ENCODE assay signal across 34 cellular contexts in the genomic region with DNA sequence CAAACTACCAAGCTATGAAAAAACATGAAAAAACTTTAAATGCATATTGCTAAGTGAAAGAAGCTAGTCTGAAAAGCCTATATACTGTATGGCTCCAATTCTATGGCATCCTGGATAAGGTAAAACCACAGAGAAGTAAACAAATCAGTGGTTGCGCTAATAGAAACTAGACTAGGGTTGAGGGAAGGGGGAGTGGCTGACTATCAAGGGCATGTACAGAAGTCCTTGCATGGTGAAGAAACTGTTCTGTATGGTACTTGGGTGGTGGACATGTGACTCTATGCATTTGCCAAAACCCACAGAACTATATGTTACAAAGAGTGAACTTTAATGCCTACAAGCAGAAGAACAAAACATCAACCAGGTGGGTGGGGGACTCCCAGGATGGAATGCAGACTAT.
DNase-seq lines count a peak whose midpoint lies in the region; ATAC-seq, FAIRE-seq and TF ChIP-seq lines count a peak whose summit lies in the region.
"Had no signal": no experiment of that assay in that cellular context is flagged by ENCODE, and none has a peak within 500 bp of the region (broad histone marks: within the 10 kb centered on the region; RNA-seq: fewer than 3 reads in every experiment).

No MANE protein-coding gene starts in this region.

- H3K36me3 ChIP-seq in tibial artery = peaks cover 0 to 21% (median 11%) of the 10 kb centered on the region in 3 donors
- H3K36me3 ChIP-seq: neutrophil, SJCRH30 had no signal

- H3K27ac ChIP-seq in A549 (no peak overlapping the region), tibial artery (no peak overlapping the region)
- H3K27ac ChIP-seq: neutrophil, right lobe of liver, SJCRH30, stomach, vagina, VCaP had no signal

- CTCF ChIA-PET in A549 (lab: Yijun Ruan, JAX) = no interaction called here

- intact Hi-C loops in tibial artery (cut with DNase I; ENCODE audit: low total_unique reads) = no loop called here

- TF ChIP-seq CTCF in A549 (IDR thresholded peaks at IDR 0.05) (no peak), tibial artery (IDR thresholded peaks at IDR 0.05) (no peak)

- H3K4me1 ChIP-seq in A549 (no peaks in the 10 kb centered on the region), tibial artery (no peaks in the 10 kb centered on the region)
- H3K4me1 ChIP-seq: right lobe of liver, SJCRH30, stomach, vagina had no signal

- FAIRE-seq in A549 (lab: Jason Lieb, UNC) = peak; percentile 32
- FAIRE-seq: H54, keratinocyte had no signal

- no peak for TF ChIP-seq EP300 in A549 (IDR thresholded peaks at IDR 0.05)

- WGBS in A549 (ENCODE audit: missing lambda C conversion rate) = 93% methylated on average over 1 of the region's 1 CpG

- H3K4me3 ChIP-seq in A549 = no peak overlapping the region
- H3K4me3 ChIP-seq in tibial artery = no peak overlapping the region
- H3K4me3 ChIP-seq: right lobe of liver, SJCRH30, stomach, vagina had no signal

- H3K27me3 ChIP-seq in tibial artery = no peaks in the 10 kb centered on the region
- H3K27me3 ChIP-seq: neutrophil, right lobe of liver, SJCRH30, stomach, vagina had no signal

- DNase-seq in A549 (ENCODE audit: low read depth in 1 of 2, low spot score in 1 of 2) (no peak), tibial artery (no peak), SKM-1 treated with dmso at 0.1 percent for 144 hours (lab: John Stamatoyannopoulos, UW; ENCODE audit: unreplicated experiment) (no peak), HUDEP-2 (lab: John Stamatoyannopoulos, UW; ENCODE audit: unreplicated experiment in 76 of 76) (no peak)
- DNase-seq: activated CD4-positive, alpha-beta T cell treated with anti-CD3 and anti-CD28 coated beads, Interleukin-2, amount 10 ng/mL, durations not matched to agents 24 days and 14 days; activated gamma-delta T cell; activated naive CD8-positive, alpha-beta T cell treated with anti-CD3 and anti-CD28 coated beads, Interleukin-2, amount 10 ng/mL, durations not matched to agents 7 days and 5 days; activated T-cell treated with anti-CD3 and anti-CD28 coated beads, Interleukin-2, amount 50 U/mL, for 1 hour; AML-193; CD4-positive, CD25-positive, alpha-beta regulatory T cell; DND-41; foreskin fibroblast; GF-D8; left ventricle myocardium superior; naive B cell; NCI-H1092; NCI-H187 treated with DMSO at 0.1 percent for 48 hours; NCI-H2171; right lobe of liver; RPMI8226; SJCRH30; stimulated activated CD8-positive, alpha-beta memory T cell treated with anti-CD3 and anti-CD28 coated beads, Interleukin-4, amount 100 ng/mL, for 48 hours; stomach; T1000 had no signal

- ATAC-seq in A549 = no peak
- peak; percentile 56 for ATAC-seq in GM18907 (IDR thresholded peaks at IDR 0.05; ENCODE audit: unreplicated experiment)
- ATAC-seq in GM21526 (IDR thresholded peaks at IDR 0.05; ENCODE audit: low FRiP score, unreplicated experiment) = peak; percentile 49
- ATAC-seq in HG03432 (IDR thresholded peaks at IDR 0.05; ENCODE audit: unreplicated experiment) = peak; percentile 76
- no peak for ATAC-seq in HG03045 (IDR thresholded peaks at IDR 0.05; ENCODE audit: unreplicated experiment)
- ATAC-seq: esophagus mucosa, left ventricle myocardium superior, right lobe of liver had no signal

- no peak for TF ChIP-seq RAD21 in A549 (conservative IDR thresholded peaks at IDR 0.05 in 1 of 2, IDR thresholded peaks at IDR 0.05 in 1 of 2)

- no peak overlapping the region for H3K4me2 ChIP-seq in A549

- POLR2A ChIA-PET in A549 (lab: Yijun Ruan, JAX) = no interaction called here

- TF ChIP-seq POLR2A in A549 (IDR thresholded peaks at IDR 0.05; ENCODE audit: low read length) = no peak

- H3K9me3 ChIP-seq in A549 = no peaks in the 10 kb centered on the region
- no peaks in the 10 kb centered on the region for H3K9me3 ChIP-seq in tibial artery
- H3K9me3 ChIP-seq: neutrophil, right lobe of liver, SJCRH30, vagina had no signal

TF ChIP-seq in A549, 52 proteins besides CTCF, POLR2A, EP300 and RAD21:
- no peak for TF ChIP-seq TFCP2L1 (CRISPR knock-in tag; IDR thresholded peaks at IDR 0.05)
- TF ChIP-seq POLR2AphosphoS2 (conservative IDR thresholded peaks at IDR 0.05; ENCODE audit: low read length) = no peak
- no peak for TF ChIP-seq HOXA7 (CRISPR knock-in tag; IDR thresholded peaks at IDR 0.05)
- no peak for TF ChIP-seq JUNB (IDR thresholded peaks at IDR 0.05)
- TF ChIP-seq TP53 (CRISPR knock-in tag; IDR thresholded peaks at IDR 0.05) = no peak
- no peak for TF ChIP-seq NPAS2 (CRISPR knock-in tag; IDR thresholded peaks at IDR 0.05; ENCODE audit: borderline replicate concordance)
- no peak for TF ChIP-seq BHLHE40 (IDR thresholded peaks at IDR 0.05; ENCODE audit: low read depth, low read length)
- TF ChIP-seq EHF (CRISPR knock-in tag; IDR thresholded peaks at IDR 0.05) = no peak
- TF ChIP-seq, protein P1, sequence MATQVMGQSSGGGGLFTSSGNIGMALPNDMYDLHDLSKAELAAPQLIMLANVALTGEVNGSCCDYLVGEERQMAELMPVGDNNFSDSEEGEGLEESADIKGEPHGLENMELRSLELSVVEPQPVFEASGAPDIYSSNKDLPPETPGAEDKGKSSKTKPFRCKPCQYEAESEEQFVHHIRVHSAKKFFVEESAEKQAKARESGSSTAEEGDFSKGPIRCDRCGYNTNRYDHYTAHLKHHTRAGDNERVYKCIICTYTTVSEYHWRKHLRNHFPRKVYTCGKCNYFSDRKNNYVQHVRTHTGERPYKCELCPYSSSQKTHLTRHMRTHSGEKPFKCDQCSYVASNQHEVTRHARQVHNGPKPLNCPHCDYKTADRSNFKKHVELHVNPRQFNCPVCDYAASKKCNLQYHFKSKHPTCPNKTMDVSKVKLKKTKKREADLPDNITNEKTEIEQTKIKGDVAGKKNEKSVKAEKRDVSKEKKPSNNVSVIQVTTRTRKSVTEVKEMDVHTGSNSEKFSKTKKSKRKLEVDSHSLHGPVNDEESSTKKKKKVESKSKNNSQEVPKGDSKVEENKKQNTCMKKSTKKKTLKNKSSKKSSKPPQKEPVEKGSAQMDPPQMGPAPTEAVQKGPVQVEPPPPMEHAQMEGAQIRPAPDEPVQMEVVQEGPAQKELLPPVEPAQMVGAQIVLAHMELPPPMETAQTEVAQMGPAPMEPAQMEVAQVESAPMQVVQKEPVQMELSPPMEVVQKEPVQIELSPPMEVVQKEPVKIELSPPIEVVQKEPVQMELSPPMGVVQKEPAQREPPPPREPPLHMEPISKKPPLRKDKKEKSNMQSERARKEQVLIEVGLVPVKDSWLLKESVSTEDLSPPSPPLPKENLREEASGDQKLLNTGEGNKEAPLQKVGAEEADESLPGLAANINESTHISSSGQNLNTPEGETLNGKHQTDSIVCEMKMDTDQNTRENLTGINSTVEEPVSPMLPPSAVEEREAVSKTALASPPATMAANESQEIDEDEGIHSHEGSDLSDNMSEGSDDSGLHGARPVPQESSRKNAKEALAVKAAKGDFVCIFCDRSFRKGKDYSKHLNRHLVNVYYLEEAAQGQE (IDR thresholded peaks at IDR 0.05) = no peak
- TF ChIP-seq RCOR1 (IDR thresholded peaks at IDR 0.05; ENCODE audit: low read depth, low read length) = no peak
- TF ChIP-seq, protein P2, sequence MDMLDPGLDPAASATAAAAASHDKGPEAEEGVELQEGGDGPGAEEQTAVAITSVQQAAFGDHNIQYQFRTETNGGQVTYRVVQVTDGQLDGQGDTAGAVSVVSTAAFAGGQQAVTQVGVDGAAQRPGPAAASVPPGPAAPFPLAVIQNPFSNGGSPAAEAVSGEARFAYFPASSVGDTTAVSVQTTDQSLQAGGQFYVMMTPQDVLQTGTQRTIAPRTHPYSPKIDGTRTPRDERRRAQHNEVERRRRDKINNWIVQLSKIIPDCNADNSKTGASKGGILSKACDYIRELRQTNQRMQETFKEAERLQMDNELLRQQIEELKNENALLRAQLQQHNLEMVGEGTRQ (IDR thresholded peaks at IDR 0.05) = no peak
- no peak for TF ChIP-seq MAX (IDR thresholded peaks at IDR 0.05)
- TF ChIP-seq ZSCAN20 (CRISPR knock-in tag; IDR thresholded peaks at IDR 0.05) = no peak
- TF ChIP-seq PBX3 (IDR thresholded peaks at IDR 0.05) = no peak
- no peak for TF ChIP-seq HES2 (IDR thresholded peaks at IDR 0.05)
- TF ChIP-seq E2F6 (IDR thresholded peaks at IDR 0.05; ENCODE audit: borderline replicate concordance, low read depth) = no peak

Comparison
In these comparisons a context has a peak if more than half of its experiments do, and no peak if none do; other contexts are left out.
1. ATAC-seq: peak in GM18907 (single experiment), GM21526 (single experiment) and HG03432 (single experiment); none in A549 (0 of 2) and HG03045 (single experiment).